8 cellular contexts compared by ENCODE assay signal in the genomic region with DNA sequence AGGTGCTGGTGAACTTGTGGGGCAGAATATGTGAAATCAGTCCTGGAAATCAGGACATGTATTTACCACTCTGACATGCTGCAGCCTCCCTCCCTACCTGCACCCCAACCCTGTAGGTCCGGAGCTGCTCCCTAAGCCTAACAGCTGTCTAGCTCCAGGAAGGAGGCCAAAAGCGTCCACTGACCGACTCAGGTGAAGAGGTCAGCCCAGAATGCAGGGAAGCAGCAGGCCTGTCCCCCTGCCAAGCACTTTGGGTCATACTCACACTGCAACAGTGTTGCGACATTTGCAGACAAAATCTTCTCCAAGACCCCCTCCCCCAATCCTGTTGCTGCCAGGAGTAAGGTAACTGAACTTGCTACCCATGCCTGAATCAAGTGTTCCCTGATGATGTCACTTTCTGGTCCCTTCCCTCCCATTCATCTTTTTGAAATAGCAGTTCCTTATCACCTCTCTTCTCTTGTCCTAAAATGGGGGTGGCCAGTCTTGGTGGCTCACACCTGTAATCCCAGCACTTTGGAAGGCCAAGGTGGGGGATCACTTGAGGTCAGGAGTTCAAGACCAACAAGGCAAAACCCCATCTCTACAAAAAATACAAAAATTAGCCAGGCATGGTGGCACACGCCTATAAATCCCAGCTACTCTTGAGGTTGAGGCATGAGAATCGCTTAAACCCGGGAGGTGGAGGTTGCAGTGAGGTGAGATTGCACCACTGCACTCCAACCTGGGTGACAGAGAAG. TPM values are rescaled to one million over a fixed set of nuclear protein-coding genes. Genes with fewer than 3 reads are reported as not detected.
DNase-seq lines count a peak whose midpoint lies in the region; ATAC-seq lines count a peak whose summit lies in the region.

No MANE protein-coding gene starts in this region.

- no peaks in the 10 kb centered on the region for H3K9me3 ChIP-seq in subcutaneous abdominal adipose tissue (ENCODE audit: control insufficient read depth in 5 of 5, low read length in 5 of 5)

- peak overlapping the region in 3 of 5 donors; percentile 6 to 71 (median 68) for H3K9ac ChIP-seq in subcutaneous abdominal adipose tissue (ENCODE audit: low read length in 5 of 5)

- H3K27me3 Mint-ChIP-seq in activated T-helper 17 cell treated with anti-CD3 and anti-CD28 coated beads, Interleukin-2, amount 50 U/mL, for 72 hours: no peaks in the 10 kb centered on the region

- H3K9me3 Mint-ChIP-seq in activated T-helper 17 cell treated with anti-CD3 and anti-CD28 coated beads, Interleukin-2, amount 50 U/mL, for 72 hours: no peaks in the 10 kb centered on the region

- H3K27ac ChIP-seq in subcutaneous abdominal adipose tissue (ENCODE audit: low read depth, low read length): peak overlapping the region; percentile 72

- peak overlapping the region in 2 of 5 donors; percentile 84 to 97 for H3K4me3 ChIP-seq in subcutaneous abdominal adipose tissue (ENCODE audit: low read depth in 1 of 5, low read length in 5 of 5)

- H3K36me3 Mint-ChIP-seq in activated T-helper 17 cell treated with anti-CD3 and anti-CD28 coated beads, Interleukin-2, amount 50 U/mL, for 72 hours (ENCODE audit: low read depth): peaks cover 17% of the 10 kb centered on the region

- no peaks in the 10 kb centered on the region for H3K27me3 ChIP-seq in subcutaneous abdominal adipose tissue (ENCODE audit: control insufficient read depth in 5 of 5, insufficient read depth in 4 of 5, low read length in 5 of 5)

- peaks cover 5 to 46% (median 26%) of the 10 kb centered on the region in 5 donors for H3K4me1 ChIP-seq in subcutaneous abdominal adipose tissue (ENCODE audit: control insufficient read depth in 5 of 5, insufficient read depth in 5 of 5, low read length in 5 of 5)

- ATAC-seq in activated T-helper 17 cell treated with anti-CD3 and anti-CD28 coated beads, Interleukin-2, amount 50 U/mL, for 72 hours (replicated peaks): no peak
- no peak for ATAC-seq in GM21576 (IDR thresholded peaks at IDR 0.05; ENCODE audit: unreplicated experiment)
- no peak for ATAC-seq in HG02840 (IDR thresholded peaks at IDR 0.05; ENCODE audit: low FRiP score, unreplicated experiment)

- peaks cover 0 to 2% (median 0%) of the 10 kb centered on the region in 5 donors for H3K36me3 ChIP-seq in subcutaneous abdominal adipose tissue (ENCODE audit: control insufficient read depth in 5 of 5, insufficient read depth in 5 of 5, low read length in 5 of 5)

- DNase-seq in SIG-M5 treated with dmso at 0.1 percent for 504 hours (lab: John Stamatoyannopoulos, UW; ENCODE audit: unreplicated experiment): peak; percentile 40
- DNase-seq in SIG-M5 (lab: John Stamatoyannopoulos, UW): no peak
- DNase-seq in iris pigment epithelial cell (ENCODE audit: low read depth): peak; percentile 34
- DNase-seq in NCI-H345 (lab: John Stamatoyannopoulos, UW): no peak

- no peak overlapping the region for H3K27ac Mint-ChIP-seq in activated T-helper 17 cell treated with anti-CD3 and anti-CD28 coated beads, Interleukin-2, amount 50 U/mL, for 72 hours

- peaks cover 7% of the 10 kb centered on the region for H3K4me1 Mint-ChIP-seq in activated T-helper 17 cell treated with anti-CD3 and anti-CD28 coated beads, Interleukin-2, amount 50 U/mL, for 72 hours

- peak overlapping the region; percentile 83 for H3K4me3 Mint-ChIP-seq in activated T-helper 17 cell treated with anti-CD3 and anti-CD28 coated beads, Interleukin-2, amount 50 U/mL, for 72 hours

RNA-seq across cellular contexts. Expression of a gene that starts 1.3 kb away (rescaled TPM):
- total RNA-seq in activated T-helper 17 cell treated with anti-CD3 and anti-CD28 coated beads, Interleukin-2, amount 50 U/mL, for 72 hours: 100 to 1,000 TPM in 1 of 2 donors, 10 to 100 TPM in 1; 95.4 to 222 TPM

RNA-seq across cellular contexts. Expression of a gene that starts 10.4 kb away (rescaled TPM):
- total RNA-seq in activated T-helper 17 cell treated with anti-CD3 and anti-CD28 coated beads, Interleukin-2, amount 50 U/mL, for 72 hours: under 1 TPM; 0.63 to 0.93 TPM

RNA-seq across cellular contexts. Expression of a gene that starts 46.6 kb away (rescaled TPM):
- total RNA-seq in activated T-helper 17 cell treated with anti-CD3 and anti-CD28 coated beads, Interleukin-2, amount 50 U/mL, for 72 hours: 10 to 100 TPM; 51.4 to 82.9 TPM

RNA-seq across cellular contexts. Expression of a gene that starts 54.8 kb away (rescaled TPM):
- total RNA-seq in activated T-helper 17 cell treated with anti-CD3 and anti-CD28 coated beads, Interleukin-2, amount 50 U/mL, for 72 hours: 10 to 100 TPM; 15.1 to 16.2 TPM

Comparison
In these comparisons a context has a peak if more than half of its experiments do, and no peak if none do; other contexts are left out.
1. DNase-seq: peak in SIG-M5 treated with dmso at 0.1 percent for 504 hours (single experiment) and iris pigment epithelial cell (single experiment); none in SIG-M5 (single experiment) and NCI-H345 (single experiment).